23 cellular contexts compared by ENCODE assay signal in the genomic region with DNA sequence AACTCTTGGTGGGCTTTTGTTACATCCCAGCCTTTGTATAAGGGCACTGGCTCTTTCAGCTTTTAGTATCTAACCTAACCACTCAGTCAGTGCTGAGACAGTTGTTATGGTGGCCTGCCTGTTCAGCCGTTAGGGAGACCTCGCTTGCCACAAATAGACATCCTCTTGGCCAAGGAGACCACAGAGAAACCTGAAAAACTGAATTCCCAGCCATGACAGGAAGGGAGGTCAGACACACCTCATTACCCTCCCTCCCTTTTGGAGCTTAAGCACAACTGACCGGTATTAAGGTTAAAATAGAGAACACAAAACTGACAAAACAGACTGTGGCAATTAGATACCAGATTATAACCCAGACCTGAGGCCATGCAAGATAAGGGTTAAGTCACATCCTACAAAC.
A peak's percentile ranks its signal among the peaks of the same experiment; 100 is the strongest.
DNase-seq lines count a peak whose midpoint lies in the region; ATAC-seq and TF ChIP-seq lines count a peak whose summit lies in the region.
"Had no signal": no experiment of that assay in that cellular context is flagged by ENCODE, and none has a peak within 500 bp of the region (broad histone marks: within the 10 kb centered on the region; RNA-seq: fewer than 3 reads in every experiment).

No MANE protein-coding gene starts in this region.

- no peak overlapping the region for H3K4me3 ChIP-seq in BLaER1
- H3K4me3 ChIP-seq in HUES48 (ENCODE audit: low read depth, low read length), result peak overlapping the region; percentile 22; the same call in 1 of the 2 replicates
- no peak overlapping the region for H3K4me3 ChIP-seq in mesodermal cell (ENCODE audit: extremely low read depth, insufficient read depth, low read length, poor library complexity, severe bottlenecking)
- H3K4me3 ChIP-seq: GM12878 had no signal

- no peak for ATAC-seq in Right ventricle myocardium superior (ENCODE audit: poor library complexity)
- ATAC-seq in HG03135 (IDR thresholded peaks at IDR 0.05; ENCODE audit: unreplicated experiment), result no peak
- ATAC-seq: GM12878, Right ventricle myocardium inferior had no signal

- intact Hi-C loops in Right ventricle myocardium superior (cut with DNase I), result no loop called here

- H3K9ac ChIP-seq in BLaER1 (no peak overlapping the region), HUES48 (ENCODE audit: low read depth, low read length) (peak overlapping the region; percentile 19; the same call in 1 of the 2 replicates)

- TF ChIP-seq CTCF in GM20000 (IDR thresholded peaks at IDR 0.05; ENCODE audit: extremely low read depth, missing control alignments), result no peak

- H4K20me1 ChIP-seq in BLaER1, result no peaks in the 10 kb centered on the region; the same call in 1 of the 2 replicates

- no peaks in the 10 kb centered on the region for H3K9me3 ChIP-seq in BLaER1
- no peaks in the 10 kb centered on the region for H3K9me3 ChIP-seq in HUES48 (ENCODE audit: control insufficient read depth, insufficient read depth, low read length)
- H3K9me3 ChIP-seq in mesodermal cell (ENCODE audit: control insufficient read depth, low read length), result no peaks in the 10 kb centered on the region

- H3K36me3 ChIP-seq in BLaER1 (no peaks in the 10 kb centered on the region), HUES48 (ENCODE audit: control insufficient read depth, insufficient read depth, low read length) (no peaks in the 10 kb centered on the region), mesodermal cell (ENCODE audit: control insufficient read depth, insufficient read depth, low read length) (no peaks in the 10 kb centered on the region)

- H3K27me3 ChIP-seq in BLaER1 (peaks cover 51% of the 10 kb centered on the region), HUES48 (ENCODE audit: control insufficient read depth, insufficient read depth, low read length) (no peaks in the 10 kb centered on the region)

- H3K27ac ChIP-seq in BLaER1 (no peak overlapping the region), HUES48 (ENCODE audit: low read depth, low read length) (peak overlapping the region; percentile 68), mesodermal cell (ENCODE audit: low read depth, low read length, severe bottlenecking) (peak overlapping the region; percentile 41)
- H3K27ac ChIP-seq: 22Rv1, HL-60 had no signal

- peaks cover 7% of the 10 kb centered on the region for H3K4me1 ChIP-seq in BLaER1
- peaks cover 20% of the 10 kb centered on the region for H3K4me1 ChIP-seq in HUES48 (ENCODE audit: control insufficient read depth, insufficient read depth, low read length)
- H3K4me1 ChIP-seq in mesodermal cell (ENCODE audit: control insufficient read depth, insufficient read depth, low read length, poor library complexity, severe bottlenecking), result no peaks in the 10 kb centered on the region

- DNase-seq in dedifferentiated amniotic fluid mesenchymal stem cell (ENCODE audit: extremely low spot score) (peak; percentile 13), GM20000 (ENCODE audit: low spot score) (no peak), AG20443 (ENCODE audit: low spot score) (no peak), Right ventricle myocardium superior (no peak)
- DNase-seq: CD4-positive, CD25-positive, alpha-beta regulatory T cell; COR-L47; DMS 273 treated with DMSO at 0.1 percent for 48 hours; DND-41; GDM1; HFFc6; NCI-H1105 treated with DMSO at 0.1 percent for 48 hours; NCI-H1694 treated with DMSO at 0.1 percent for 48 hours; NCI-H510A; NCI-H748 treated with DMSO at 0.1 percent for 48 hours; NK-92 treated with Interleukin-12 subunit alpha and Interleukin-12 subunit beta, amount 100 ng/mL, for 24 hours had no signal

- WGBS in mesodermal cell (ENCODE audit: insufficient coverage in 2 of 2), 2 experiments, result 78% methylated on average over 3 of the region's 3 CpGs; no CpG with 5 or more reads in 1 of the 2 experiments

- peak overlapping the region; percentile 27 for H3K4me2 ChIP-seq in BLaER1
